ENCODE assay signal across 18 cellular contexts in genomic region chr5:1012316-1012841, GRCh38. TPM values are rescaled to one million over a fixed set of nuclear protein-coding genes. Genes with fewer than 3 reads are reported as not detected.
DNase-seq lines count a peak whose midpoint lies in the region; ATAC-seq and TF ChIP-seq lines count a peak whose summit lies in the region.
"Had no signal": no experiment of that assay in that cellular context is flagged by ENCODE, and none has a peak within 500 bp of the region (broad histone marks: within the 10 kb centered on the region; RNA-seq: fewer than 3 reads in every experiment).

No MANE protein-coding gene starts in this region.

- H3K36me3 Mint-ChIP-seq in natural killer cell treated with Interleukin-12 subunit alpha and Interleukin-12 subunit beta and Interleukin-15 and Interleukin-18, amount 100 ng/mL, for 72 hours, result no peaks in the 10 kb centered on the region
- no peaks in the 10 kb centered on the region for H3K36me3 Mint-ChIP-seq in natural killer cell
- H3K36me3 Mint-ChIP-seq in neural crest cell (ENCODE audit: low read depth), result no peaks in the 10 kb centered on the region
- H3K36me3 Mint-ChIP-seq: CD8-positive, alpha-beta memory T cell had no signal

- in situ Hi-C loops in brain microvascular endothelial cell (cut with HindIII; ENCODE audit: low pct_ligation_motif_present, low sequenced_read_pairs), result no loop called here

- no peak overlapping the region for H3K27ac Mint-ChIP-seq in natural killer cell treated with Interleukin-12 subunit alpha and Interleukin-12 subunit beta and Interleukin-15 and Interleukin-18, amount 100 ng/mL, for 72 hours
- H3K27ac Mint-ChIP-seq in natural killer cell (no peak overlapping the region), neural crest cell (ENCODE audit: unreplicated experiment) (no peak overlapping the region)
- H3K27ac Mint-ChIP-seq: CD8-positive, alpha-beta memory T cell; GM23338 had no signal

- DNase-seq in natural killer cell treated with Interleukin-12 subunit alpha and Interleukin-12 subunit beta and Interleukin-15 and Interleukin-18, amount 100 ng/mL, for 72 hours (ENCODE audit: low spot score), result peak; percentile 32
- DNase-seq in natural killer cell (no peak), left ventricle myocardium inferior (peak; percentile 12), neural crest cell (ENCODE audit: low read depth, low spot score) (no peak), aorta (peak; percentile 41 to 64), brain microvascular endothelial cell (no peak), NCI-H128 (lab: John Stamatoyannopoulos, UW; ENCODE audit: unreplicated experiment) (no peak), Peyer's patch (no peak)
- DNase-seq: DMS79 treated with DMSO at 0.1 percent for 48 hours, MV-4-11, NCI-H1436, NCI-H2029 treated with DMSO at 0.1 percent for 48 hours, NCI-H2171 treated with DMSO at 0.1 percent for 48 hours, NCI-H446 treated with DMSO at 0.1 percent for 48 hours, NCI-H748 treated with DMSO at 0.1 percent for 48 hours had no signal

- H3K4me1 ChIP-seq in left ventricle myocardium inferior, result peaks cover 43% of the 10 kb centered on the region
- H3K4me1 ChIP-seq in aorta (ENCODE audit: control insufficient read depth in 1 of 2, insufficient read depth in 2 of 2, low read length in 2 of 2), result no peaks in the 10 kb centered on the region
- peaks cover 0 to 23% (median 7%) of the 10 kb centered on the region in 4 donors for H3K4me1 ChIP-seq in Peyer's patch

- H3K27me3 ChIP-seq in left ventricle myocardium inferior (ENCODE audit: low read depth) (peaks cover 22% of the 10 kb centered on the region), aorta (ENCODE audit: control insufficient read depth in 1 of 2, insufficient read depth in 2 of 2, low read length in 1 of 2) (no peaks in the 10 kb centered on the region), brain microvascular endothelial cell (replicated peaks) (peaks cover 41% of the 10 kb centered on the region), Peyer's patch (peaks cover 0 to 12% of the 10 kb centered on the region in 2 donors)

- no peaks in the 10 kb centered on the region for H3K9me3 ChIP-seq in left ventricle myocardium inferior (replicated peaks)
- no peaks in the 10 kb centered on the region for H3K9me3 ChIP-seq in aorta (ENCODE audit: control insufficient read depth, low read length)
- no peaks in the 10 kb centered on the region for H3K9me3 ChIP-seq in Peyer's patch

- H3K4me3 ChIP-seq in left ventricle myocardium inferior, result no peak overlapping the region
- H3K4me3 ChIP-seq in aorta (ENCODE audit: low read length in 2 of 2), result no peak overlapping the region
- H3K4me3 ChIP-seq in brain microvascular endothelial cell (ENCODE audit: low read depth, low read length), result no peak overlapping the region
- H3K4me3 ChIP-seq in Peyer's patch, result no peak overlapping the region
- H3K4me3 ChIP-seq: GM23338, K562 had no signal

- H3K9me3 Mint-ChIP-seq in natural killer cell treated with Interleukin-12 subunit alpha and Interleukin-12 subunit beta and Interleukin-15 and Interleukin-18, amount 100 ng/mL, for 72 hours, result no peaks in the 10 kb centered on the region
- no peaks in the 10 kb centered on the region for H3K9me3 Mint-ChIP-seq in natural killer cell
- no peaks in the 10 kb centered on the region for H3K9me3 Mint-ChIP-seq in neural crest cell
- H3K9me3 Mint-ChIP-seq: CD8-positive, alpha-beta memory T cell; GM23338 had no signal

- 86 to 88% methylated on average over 11 to 12 of the region's 12 CpGs for WGBS in aorta, 2 donors

- peaks cover 5% of the 10 kb centered on the region in 2 donors for H3K4me1 Mint-ChIP-seq in natural killer cell treated with Interleukin-12 subunit alpha and Interleukin-12 subunit beta and Interleukin-15 and Interleukin-18, amount 100 ng/mL, for 72 hours (ENCODE audit: low read depth in 2 of 2)
- H3K4me1 Mint-ChIP-seq in natural killer cell (peaks cover 0 to 14% of the 10 kb centered on the region in 2 donors), neural crest cell (peaks cover 25% of the 10 kb centered on the region)

- H3K36me3 ChIP-seq in left ventricle myocardium inferior, result no peaks in the 10 kb centered on the region
- H3K36me3 ChIP-seq in aorta (ENCODE audit: control insufficient read depth in 1 of 2, insufficient read depth in 2 of 2, low read length in 1 of 2), result no peaks in the 10 kb centered on the region
- no peaks in the 10 kb centered on the region for H3K36me3 ChIP-seq in brain microvascular endothelial cell (replicated peaks)
- H3K36me3 ChIP-seq in Peyer's patch, result no peaks in the 10 kb centered on the region

- H3K27ac ChIP-seq in left ventricle myocardium inferior (replicated peaks), result no peak overlapping the region
- no peak overlapping the region for H3K27ac ChIP-seq in aorta (ENCODE audit: low read depth in 1 of 2, low read length in 2 of 2)
- no peak overlapping the region for H3K27ac ChIP-seq in brain microvascular endothelial cell
- no peak overlapping the region for H3K27ac ChIP-seq in Peyer's patch

- TF ChIP-seq POLR2A in Peyer's patch (IDR thresholded peaks at IDR 0.05), result no peak

- no peak overlapping the region for H3K4me3 Mint-ChIP-seq in natural killer cell treated with Interleukin-12 subunit alpha and Interleukin-12 subunit beta and Interleukin-15 and Interleukin-18, amount 100 ng/mL, for 72 hours
- H3K4me3 Mint-ChIP-seq in natural killer cell (no peak overlapping the region), neural crest cell (peak overlapping the region; percentile 49)
- H3K4me3 Mint-ChIP-seq: CD8-positive, alpha-beta memory T cell; GM23338 had no signal

- intact Hi-C loops in natural killer cell (cut with micrococcal nuclease) (no loop called here), left ventricle myocardium inferior (cut with micrococcal nuclease) (no loop called here), aorta (cut with DNase I) (no loop called here)

- peaks cover 20 to 26% of the 10 kb centered on the region in 2 donors for H3K27me3 Mint-ChIP-seq in natural killer cell treated with Interleukin-12 subunit alpha and Interleukin-12 subunit beta and Interleukin-15 and Interleukin-18, amount 100 ng/mL, for 72 hours
- H3K27me3 Mint-ChIP-seq in natural killer cell (ENCODE audit: low read depth in 2 of 2) (peaks cover 25 to 29% of the 10 kb centered on the region in 2 donors), neural crest cell (ENCODE audit: low read depth) (peaks cover 31% of the 10 kb centered on the region)

- TF ChIP-seq CTCF in natural killer cell (IDR thresholded peaks at IDR 0.05), result no peak
- TF ChIP-seq CTCF in left ventricle myocardium inferior (IDR thresholded peaks at IDR 0.05; ENCODE audit: borderline replicate concordance), result no peak
- TF ChIP-seq CTCF in neural crest cell (conservative IDR thresholded peaks at IDR 0.05), result no peak
- no peak for TF ChIP-seq CTCF in brain microvascular endothelial cell (IDR thresholded peaks at IDR 0.05; ENCODE audit: low read depth, low read length, missing control alignments)
- TF ChIP-seq CTCF in Peyer's patch (IDR thresholded peaks at IDR 0.05), result no peak

- peak in 1 of 2 donors; percentile 12 for ATAC-seq in natural killer cell treated with Interleukin-12 subunit alpha and Interleukin-12 subunit beta and Interleukin-15 and Interleukin-18, amount 100 ng/mL, for 72 hours
- no peak for ATAC-seq in natural killer cell
- no peak for ATAC-seq in aorta (ENCODE audit: low FRiP score)
- ATAC-seq: GM23338, K562 had no signal

RNA-seq across cellular contexts. Expression of gene NKD2, which starts 3.8 kb away (rescaled TPM):
- under 1 TPM in 1 of 2 donors, not detected in 1; 0.53 TPM for total RNA-seq in natural killer cell treated with Interleukin-12 subunit alpha and Interleukin-12 subunit beta and Interleukin-15 and Interleukin-18, amount 100 ng/mL, for 72 hours
- total RNA-seq in natural killer cell, result not detected
- 3.7 TPM for total RNA-seq in left ventricle myocardium inferior
- total RNA-seq in neural crest cell, result 15.6 and 20.6 TPM in 2 replicates
- 1 to 10 TPM; 2.8 to 6.8 TPM for total RNA-seq in aorta
- polyA plus RNA-seq in aorta, result under 1 TPM in 1 of 2 donors, not detected in 1; 0.10 TPM
- 1 to 10 TPM; 1.9 to 9.9 (median 3.5) TPM for total RNA-seq in Peyer's patch
- polyA plus RNA-seq: CD8-positive, alpha-beta memory T cell had no signal

Comparison
In these comparisons a context has a peak if more than half of its experiments do, and no peak if none do; other contexts are left out.
1. DNase-seq: peak in natural killer cell treated with Interleukin-12 subunit alpha and Interleukin-12 subunit beta and Interleukin-15 and Interleukin-18, amount 100 ng/mL, for 72 hours (single experiment), left ventricle myocardium inferior (single experiment) and aorta (2 of 2); none in natural killer cell (single experiment), neural crest cell (single experiment), brain microvascular endothelial cell (single experiment), NCI-H128 (single experiment) and Peyer's patch (0 of 3).